Comparison of ENCODE assay signal across 11 cellular contexts in genomic region chr10:97335995-97336394, GRCh38. TPM values are rescaled to one million over a fixed set of nuclear protein-coding genes. Genes with fewer than 3 reads are reported as not detected.
DNase-seq lines count a peak whose midpoint lies in the region; ATAC-seq lines count a peak whose summit lies in the region.
"Had no signal": no experiment of that assay in that cellular context is flagged by ENCODE, and none has a peak within 500 bp of the region (broad histone marks: within the 10 kb centered on the region; RNA-seq: fewer than 3 reads in every experiment).

No MANE protein-coding gene starts in this region.

- CTCF ChIA-PET in activated CD8-positive, alpha-beta memory T cell treated with anti-CD3 and anti-CD28 coated beads, Interleukin-2, amount 10 ng/mL, durations not matched to agents 7 days and 5 days (lab: Charles Lee): no interaction called here
- CTCF ChIA-PET in activated CD4-positive, alpha-beta memory T cell treated with anti-CD3 and anti-CD28 coated beads for 36 hours (lab: Charles Lee): interaction anchor here (1.1 kb wide), 1 partner anchor 57 kb away, joined by 5 read pairs; no protein-coding TSS in a partner anchor

- H3K4me1 Mint-ChIP-seq in activated CD8-positive, alpha-beta memory T cell treated with anti-CD3 and anti-CD28 coated beads, Interleukin-2, amount 10 ng/mL, durations not matched to agents 7 days and 5 days: peaks cover 26% of the 10 kb centered on the region
- H3K4me1 Mint-ChIP-seq in activated CD4-positive, alpha-beta memory T cell treated with anti-CD3 and anti-CD28 coated beads for 36 hours (ENCODE audit: low read depth): peaks cover 32% of the 10 kb centered on the region

- DNase-seq in activated CD8-positive, alpha-beta memory T cell treated with anti-CD3 and anti-CD28 coated beads, Interleukin-2, amount 10 ng/mL, durations not matched to agents 7 days and 5 days: no peak
- DNase-seq in activated CD8-positive, alpha-beta memory T cell treated with anti-CD3 and anti-CD28 coated beads for 24 hours: no peak
- no peak for DNase-seq in activated CD4-positive, alpha-beta memory T cell treated with anti-CD3 and anti-CD28 coated beads for 36 hours
- DNase-seq in superior temporal gyrus (ENCODE audit: extremely low spot score) (peak; percentile 45), SW480 (ENCODE audit: low spot score) (no peak)
- DNase-seq in stimulated activated CD4-positive, alpha-beta T cell treated with anti-CD3 and anti-CD28 coated beads, Interleukin-2, amount 100 ng/mL, for 24 hours: no peak
- DNase-seq: NCI-H1092 treated with DMSO at 0.1 percent for 48 hours, NCI-H774 had no signal

- peak overlapping the region; percentile 23 for H3K4me3 ChIP-seq in iPS-18a (ENCODE audit: low read length)

- H3K36me3 ChIP-seq in iPS-18a (ENCODE audit: control insufficient read depth, low read depth, low read length): no peaks in the 10 kb centered on the region

- intact Hi-C loops in activated CD4-positive, alpha-beta memory T cell treated with anti-CD3 and anti-CD28 coated beads for 36 hours (cut with micrococcal nuclease): no loop called here

- no peak for ATAC-seq in activated CD8-positive, alpha-beta memory T cell treated with anti-CD3 and anti-CD28 coated beads, Interleukin-2, amount 10 ng/mL, durations not matched to agents 7 days and 5 days
- no peak for ATAC-seq in HG03469 (IDR thresholded peaks at IDR 0.05; ENCODE audit: unreplicated experiment)
- ATAC-seq: SK-N-SH treated with all-trans-retinoic acid at 6 μM for 48 hours had no signal

- H3K4me3 Mint-ChIP-seq in activated CD8-positive, alpha-beta memory T cell treated with anti-CD3 and anti-CD28 coated beads, Interleukin-2, amount 10 ng/mL, durations not matched to agents 7 days and 5 days: peak overlapping the region; percentile 41
- H3K4me3 Mint-ChIP-seq in activated CD4-positive, alpha-beta memory T cell treated with anti-CD3 and anti-CD28 coated beads for 36 hours: peak overlapping the region; percentile 57

- peaks cover 6% of the 10 kb centered on the region for H3K27me3 ChIP-seq in iPS-18a (ENCODE audit: control insufficient read depth, insufficient read depth, low read length)

- H3K36me3 Mint-ChIP-seq in activated CD8-positive, alpha-beta memory T cell treated with anti-CD3 and anti-CD28 coated beads, Interleukin-2, amount 10 ng/mL, durations not matched to agents 7 days and 5 days: peaks cover 6% of the 10 kb centered on the region
- H3K36me3 Mint-ChIP-seq in activated CD4-positive, alpha-beta memory T cell treated with anti-CD3 and anti-CD28 coated beads for 36 hours: peaks cover 2% of the 10 kb centered on the region

- no peak overlapping the region for H3K9ac ChIP-seq in iPS-18a (ENCODE audit: low read length)

- H3K27me3 Mint-ChIP-seq in activated CD8-positive, alpha-beta memory T cell treated with anti-CD3 and anti-CD28 coated beads, Interleukin-2, amount 10 ng/mL, durations not matched to agents 7 days and 5 days: peaks cover 23% of the 10 kb centered on the region
- H3K27me3 Mint-ChIP-seq in activated CD4-positive, alpha-beta memory T cell treated with anti-CD3 and anti-CD28 coated beads for 36 hours: peaks cover 1% of the 10 kb centered on the region

- POLR2A ChIA-PET in activated CD4-positive, alpha-beta memory T cell treated with anti-CD3 and anti-CD28 coated beads for 36 hours (lab: Charles Lee): no interaction called here

- H3K27ac Mint-ChIP-seq in activated CD8-positive, alpha-beta memory T cell treated with anti-CD3 and anti-CD28 coated beads, Interleukin-2, amount 10 ng/mL, durations not matched to agents 7 days and 5 days: no peak overlapping the region
- no peak overlapping the region for H3K27ac Mint-ChIP-seq in activated CD4-positive, alpha-beta memory T cell treated with anti-CD3 and anti-CD28 coated beads for 36 hours

- no peaks in the 10 kb centered on the region for H3K9me3 ChIP-seq in iPS-18a (ENCODE audit: control insufficient read depth, low read depth, low read length)

- H3K4me1 ChIP-seq in iPS-18a (ENCODE audit: control insufficient read depth, low read depth, low read length): peaks cover 29% of the 10 kb centered on the region

- H3K9me3 Mint-ChIP-seq in activated CD8-positive, alpha-beta memory T cell treated with anti-CD3 and anti-CD28 coated beads, Interleukin-2, amount 10 ng/mL, durations not matched to agents 7 days and 5 days (ENCODE audit: low read depth): no peaks in the 10 kb centered on the region
- H3K9me3 Mint-ChIP-seq in activated CD4-positive, alpha-beta memory T cell treated with anti-CD3 and anti-CD28 coated beads for 36 hours: no peaks in the 10 kb centered on the region

- no peak overlapping the region for H3K27ac ChIP-seq in iPS-18a (ENCODE audit: low read length)

RNA-seq across cellular contexts. Expression of gene FRAT2, which starts 1.5 kb away (rescaled TPM):
- total RNA-seq in activated CD8-positive, alpha-beta memory T cell treated with anti-CD3 and anti-CD28 coated beads, Interleukin-2, amount 10 ng/mL, durations not matched to agents 7 days and 5 days: 10 to 100 TPM; 11.4 to 14.4 TPM
- 1 to 10 TPM; 5.1 to 5.3 TPM for total RNA-seq in activated CD4-positive, alpha-beta memory T cell treated with anti-CD3 and anti-CD28 coated beads for 36 hours

RNA-seq across cellular contexts. Expression of gene FRAT1, which starts 16.9 kb away (rescaled TPM):
- total RNA-seq in activated CD8-positive, alpha-beta memory T cell treated with anti-CD3 and anti-CD28 coated beads, Interleukin-2, amount 10 ng/mL, durations not matched to agents 7 days and 5 days: 1 to 10 TPM; 5.5 to 5.7 TPM
- 1 to 10 TPM; 2.1 TPM for total RNA-seq in activated CD4-positive, alpha-beta memory T cell treated with anti-CD3 and anti-CD28 coated beads for 36 hours

RNA-seq across cellular contexts. Expression of gene ARHGAP19, which starts 43.6 kb away (rescaled TPM):
- 10 to 100 TPM; 48.3 to 50.4 TPM for total RNA-seq in activated CD8-positive, alpha-beta memory T cell treated with anti-CD3 and anti-CD28 coated beads, Interleukin-2, amount 10 ng/mL, durations not matched to agents 7 days and 5 days
- total RNA-seq in activated CD4-positive, alpha-beta memory T cell treated with anti-CD3 and anti-CD28 coated beads for 36 hours: 10 to 100 TPM; 53.2 to 54.2 TPM
